Comparison of ENCODE assay signal across 2 cellular contexts in the genomic region with DNA sequence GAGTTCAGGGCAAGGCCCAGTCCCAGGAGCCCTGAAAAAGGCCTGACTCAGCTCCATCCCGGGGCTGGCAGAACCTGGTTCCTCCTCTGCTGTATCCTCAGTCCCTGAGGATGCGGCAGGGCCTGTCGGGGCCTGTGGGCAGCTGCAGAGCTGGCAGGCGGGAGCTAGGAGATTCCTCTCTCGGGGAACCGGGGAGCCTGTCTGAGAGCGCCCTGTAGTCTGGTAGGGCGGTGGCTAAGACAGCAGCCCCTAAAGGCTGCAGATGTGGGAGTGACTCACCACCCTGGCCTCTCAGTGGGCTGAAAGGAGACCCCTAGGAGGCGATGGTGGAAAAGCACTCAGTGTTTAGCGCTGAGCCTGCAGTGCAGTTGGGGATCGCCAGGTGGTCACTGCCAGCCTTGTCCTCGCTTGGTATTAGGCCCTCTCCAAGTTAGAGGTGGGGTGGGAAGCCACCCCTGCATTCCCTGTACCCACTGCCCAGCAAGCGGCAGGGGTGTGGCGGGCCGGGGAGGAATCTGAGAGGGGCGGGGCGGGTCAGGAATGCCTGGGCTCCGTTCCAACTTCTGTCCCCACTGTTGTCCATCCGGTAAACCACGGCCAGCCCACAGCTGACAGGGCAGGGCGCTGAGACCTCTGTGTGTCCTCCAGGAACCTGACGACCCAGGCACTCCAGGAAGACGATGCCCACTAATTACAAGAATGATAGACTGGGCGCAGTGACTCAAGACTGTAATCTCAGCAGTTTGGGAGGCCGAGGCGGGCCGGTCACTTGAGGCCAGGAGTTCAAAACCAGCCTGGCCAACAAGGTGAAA.
TF ChIP-seq lines count a peak whose summit lies in the region.

No MANE protein-coding gene starts in this region.

TF ChIP-seq in SK-N-SH treated with all-trans-retinoic acid at 6 μM for 48 hours, 23 proteins besides CTCF, POLR2A, EP300 and RAD21 (continued from another document):
- TF ChIP-seq, protein P1, sequence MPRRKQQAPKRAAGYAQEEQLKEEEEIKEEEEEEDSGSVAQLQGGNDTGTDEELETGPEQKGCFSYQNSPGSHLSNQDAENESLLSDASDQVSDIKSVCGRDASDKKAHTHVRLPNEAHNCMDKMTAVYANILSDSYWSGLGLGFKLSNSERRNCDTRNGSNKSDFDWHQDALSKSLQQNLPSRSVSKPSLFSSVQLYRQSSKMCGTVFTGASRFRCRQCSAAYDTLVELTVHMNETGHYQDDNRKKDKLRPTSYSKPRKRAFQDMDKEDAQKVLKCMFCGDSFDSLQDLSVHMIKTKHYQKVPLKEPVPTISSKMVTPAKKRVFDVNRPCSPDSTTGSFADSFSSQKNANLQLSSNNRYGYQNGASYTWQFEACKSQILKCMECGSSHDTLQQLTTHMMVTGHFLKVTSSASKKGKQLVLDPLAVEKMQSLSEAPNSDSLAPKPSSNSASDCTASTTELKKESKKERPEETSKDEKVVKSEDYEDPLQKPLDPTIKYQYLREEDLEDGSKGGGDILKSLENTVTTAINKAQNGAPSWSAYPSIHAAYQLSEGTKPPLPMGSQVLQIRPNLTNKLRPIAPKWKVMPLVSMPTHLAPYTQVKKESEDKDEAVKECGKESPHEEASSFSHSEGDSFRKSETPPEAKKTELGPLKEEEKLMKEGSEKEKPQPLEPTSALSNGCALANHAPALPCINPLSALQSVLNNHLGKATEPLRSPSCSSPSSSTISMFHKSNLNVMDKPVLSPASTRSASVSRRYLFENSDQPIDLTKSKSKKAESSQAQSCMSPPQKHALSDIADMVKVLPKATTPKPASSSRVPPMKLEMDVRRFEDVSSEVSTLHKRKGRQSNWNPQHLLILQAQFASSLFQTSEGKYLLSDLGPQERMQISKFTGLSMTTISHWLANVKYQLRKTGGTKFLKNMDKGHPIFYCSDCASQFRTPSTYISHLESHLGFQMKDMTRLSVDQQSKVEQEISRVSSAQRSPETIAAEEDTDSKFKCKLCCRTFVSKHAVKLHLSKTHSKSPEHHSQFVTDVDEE (CRISPR knock-in tag; IDR thresholded peaks at IDR 0.05), result no peak
- TF ChIP-seq, protein P2, sequence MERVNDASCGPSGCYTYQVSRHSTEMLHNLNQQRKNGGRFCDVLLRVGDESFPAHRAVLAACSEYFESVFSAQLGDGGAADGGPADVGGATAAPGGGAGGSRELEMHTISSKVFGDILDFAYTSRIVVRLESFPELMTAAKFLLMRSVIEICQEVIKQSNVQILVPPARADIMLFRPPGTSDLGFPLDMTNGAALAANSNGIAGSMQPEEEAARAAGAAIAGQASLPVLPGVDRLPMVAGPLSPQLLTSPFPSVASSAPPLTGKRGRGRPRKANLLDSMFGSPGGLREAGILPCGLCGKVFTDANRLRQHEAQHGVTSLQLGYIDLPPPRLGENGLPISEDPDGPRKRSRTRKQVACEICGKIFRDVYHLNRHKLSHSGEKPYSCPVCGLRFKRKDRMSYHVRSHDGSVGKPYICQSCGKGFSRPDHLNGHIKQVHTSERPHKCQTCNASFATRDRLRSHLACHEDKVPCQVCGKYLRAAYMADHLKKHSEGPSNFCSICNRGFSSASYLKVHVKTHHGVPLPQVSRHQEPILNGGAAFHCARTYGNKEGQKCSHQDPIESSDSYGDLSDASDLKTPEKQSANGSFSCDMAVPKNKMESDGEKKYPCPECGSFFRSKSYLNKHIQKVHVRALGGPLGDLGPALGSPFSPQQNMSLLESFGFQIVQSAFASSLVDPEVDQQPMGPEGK (CRISPR knock-in tag; IDR thresholded peaks at IDR 0.05; ENCODE audit: borderline replicate concordance), result no peak
- TF ChIP-seq SNAI2 (CRISPR knock-in tag; IDR thresholded peaks at IDR 0.05) (no peak), ZNF8 (CRISPR knock-in tag; IDR thresholded peaks at IDR 0.05) (no peak), TCF4 (CRISPR knock-in tag; IDR thresholded peaks at IDR 0.05; ENCODE audit: borderline replicate concordance) (no peak), ESRRG (CRISPR knock-in tag; IDR thresholded peaks at IDR 0.05) (no peak)
- TF ChIP-seq, protein P3, sequence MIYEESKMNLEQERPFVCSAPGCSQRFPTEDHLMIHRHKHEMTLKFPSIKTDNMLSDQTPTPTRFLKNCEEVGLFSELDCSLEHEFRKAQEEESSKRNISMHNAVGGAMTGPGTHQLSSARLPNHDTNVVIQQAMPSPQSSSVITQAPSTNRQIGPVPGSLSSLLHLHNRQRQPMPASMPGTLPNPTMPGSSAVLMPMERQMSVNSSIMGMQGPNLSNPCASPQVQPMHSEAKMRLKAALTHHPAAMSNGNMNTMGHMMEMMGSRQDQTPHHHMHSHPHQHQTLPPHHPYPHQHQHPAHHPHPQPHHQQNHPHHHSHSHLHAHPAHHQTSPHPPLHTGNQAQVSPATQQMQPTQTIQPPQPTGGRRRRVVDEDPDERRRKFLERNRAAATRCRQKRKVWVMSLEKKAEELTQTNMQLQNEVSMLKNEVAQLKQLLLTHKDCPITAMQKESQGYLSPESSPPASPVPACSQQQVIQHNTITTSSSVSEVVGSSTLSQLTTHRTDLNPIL (CRISPR knock-in tag; IDR thresholded peaks at IDR 0.05; ENCODE audit: low read depth), result no peak

TF ChIP-seq in SK-N-SH, 30 proteins besides CTCF, POLR2A, EP300 and RAD21 (continued from another document):
- TF ChIP-seq, protein P4, sequence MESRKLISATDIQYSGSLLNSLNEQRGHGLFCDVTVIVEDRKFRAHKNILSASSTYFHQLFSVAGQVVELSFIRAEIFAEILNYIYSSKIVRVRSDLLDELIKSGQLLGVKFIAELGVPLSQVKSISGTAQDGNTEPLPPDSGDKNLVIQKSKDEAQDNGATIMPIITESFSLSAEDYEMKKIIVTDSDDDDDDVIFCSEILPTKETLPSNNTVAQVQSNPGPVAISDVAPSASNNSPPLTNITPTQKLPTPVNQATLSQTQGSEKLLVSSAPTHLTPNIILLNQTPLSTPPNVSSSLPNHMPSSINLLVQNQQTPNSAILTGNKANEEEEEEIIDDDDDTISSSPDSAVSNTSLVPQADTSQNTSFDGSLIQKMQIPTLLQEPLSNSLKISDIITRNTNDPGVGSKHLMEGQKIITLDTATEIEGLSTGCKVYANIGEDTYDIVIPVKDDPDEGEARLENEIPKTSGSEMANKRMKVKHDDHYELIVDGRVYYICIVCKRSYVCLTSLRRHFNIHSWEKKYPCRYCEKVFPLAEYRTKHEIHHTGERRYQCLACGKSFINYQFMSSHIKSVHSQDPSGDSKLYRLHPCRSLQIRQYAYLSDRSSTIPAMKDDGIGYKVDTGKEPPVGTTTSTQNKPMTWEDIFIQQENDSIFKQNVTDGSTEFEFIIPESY (IDR thresholded peaks at IDR 0.05; ENCODE audit: borderline replicate concordance, low read depth), result no peak
- TF ChIP-seq FOSL2 (IDR thresholded peaks at IDR 0.05; ENCODE audit: borderline replicate concordance, low read depth) (no peak), EZH2phosphoT487 (IDR thresholded peaks at IDR 0.05; ENCODE audit: borderline replicate concordance, low read depth) (no peak)
TF ChIP-seq in SK-N-SH: peak in this region for 0.
